ENCODE assay signal across 8 cellular contexts in the genomic region with DNA sequence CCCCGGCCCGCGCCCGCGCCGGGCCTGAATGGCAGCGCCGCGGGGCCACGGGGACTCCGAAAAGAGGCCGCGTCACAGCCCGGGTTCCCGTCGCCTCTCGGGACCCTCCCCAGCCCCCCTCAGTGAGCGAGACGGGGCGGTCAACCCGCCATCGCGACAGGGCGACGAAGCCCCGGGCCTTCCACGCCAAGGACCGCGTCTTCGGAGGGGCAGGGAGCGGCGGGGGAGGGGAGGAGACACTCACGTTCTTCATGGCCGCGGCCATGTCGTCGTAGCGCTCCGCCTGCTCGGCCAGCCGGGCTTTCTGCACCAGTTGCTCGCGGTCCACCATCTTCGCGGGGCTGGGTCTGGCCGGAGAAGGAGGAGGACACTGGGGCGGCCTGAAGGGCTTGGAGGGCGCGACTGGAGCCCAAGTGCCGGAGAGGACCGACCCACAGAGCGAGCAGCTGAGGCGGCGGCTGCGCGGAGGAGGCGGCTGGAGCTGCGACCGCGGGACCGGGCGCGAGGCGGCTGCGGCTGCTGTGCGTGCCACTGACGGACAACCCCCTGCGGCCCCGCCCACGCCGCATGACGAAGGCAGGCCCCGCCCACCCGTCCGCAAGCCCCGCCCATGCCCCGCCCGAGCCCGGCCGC. TPM values are rescaled to one million over a fixed set of nuclear protein-coding genes. Genes with fewer than 3 reads are reported as not detected.
DNase-seq lines count a peak whose midpoint lies in the region; ATAC-seq and TF ChIP-seq lines count a peak whose summit lies in the region.

YWHAG (minus strand) TSS at position 514 of the 633 bp plus-strand sequence; CDS start at position 331, 183 bp downstream.

- peaks cover 0 to 19% (median 4%) of the 10 kb centered on the region in 5 experiments for H3K9me3 Mint-ChIP-seq in brain

- H3K36me3 Mint-ChIP-seq in brain = peaks cover 43% of the 10 kb centered on the region

- H3K27me3 ChIP-seq in iPS-15b (ENCODE audit: control insufficient read depth, insufficient read depth, low read length) (no peaks in the 10 kb centered on the region), skeletal muscle satellite cell (ENCODE audit: control insufficient read depth, insufficient read depth, low read length) (no peaks in the 10 kb centered on the region)

- peaks cover 46% of the 10 kb centered on the region for H3K4me1 Mint-ChIP-seq in brain

- H3K27ac Mint-ChIP-seq in brain = peak within 1 kb of the TSS; percentile 98 to 100 (median 99)

- peaks cover 9% of the 10 kb centered on the region for H3K36me3 ChIP-seq in iPS-15b (ENCODE audit: control insufficient read depth, insufficient read depth, low read length)
- peaks cover 29% of the 10 kb centered on the region for H3K36me3 ChIP-seq in skeletal muscle satellite cell (ENCODE audit: insufficient read depth, low read length)

- peaks cover 17% of the 10 kb centered on the region for H3K4me1 ChIP-seq in iPS-15b (ENCODE audit: control insufficient read depth, insufficient read depth, low read length)
- H3K4me1 ChIP-seq in skeletal muscle satellite cell (ENCODE audit: control insufficient read depth, insufficient read depth, low read length) = peaks cover 29% of the 10 kb centered on the region

- TF ChIP-seq CTCF in brain (conservative IDR thresholded peaks at IDR 0.05) = no peak

- H3K27me3 Mint-ChIP-seq in brain = peaks cover 12% of the 10 kb centered on the region

- peak within 1 kb of the TSS; percentile 75 for H3K4me3 ChIP-seq in iPS-15b (ENCODE audit: low read depth, low read length)
- peak within 1 kb of the TSS; percentile 99 for H3K4me3 ChIP-seq in skeletal muscle satellite cell (ENCODE audit: low read length)

- H3K4me2 ChIP-seq in skeletal muscle satellite cell (ENCODE audit: low read length) = peak within 1 kb of the TSS; percentile 91

- H3K9me3 ChIP-seq in iPS-15b (ENCODE audit: control insufficient read depth, insufficient read depth, low read length) = no peaks in the 10 kb centered on the region
- H3K9me3 ChIP-seq in skeletal muscle satellite cell (replicated peaks; ENCODE audit: low read length) = no peaks in the 10 kb centered on the region

- H3K9ac ChIP-seq in iPS-15b (ENCODE audit: low read depth, low read length) = peak within 1 kb of the TSS; percentile 98
- H3K9ac ChIP-seq in skeletal muscle satellite cell (ENCODE audit: low read depth, low read length) = peak within 1 kb of the TSS; percentile 98

- DNase-seq in NCI-H187 (lab: John Stamatoyannopoulos, UW) (peak; percentile 89 to 94), NCI-H187 treated with DMSO at 0.1 percent for 48 hours (lab: John Stamatoyannopoulos, UW) (no peak), NCI-H146 (lab: John Stamatoyannopoulos, UW) (peak; percentile 93), T1000 (lab: John Stamatoyannopoulos, UW) (peak; percentile 94)

- peak within 1 kb of the TSS; percentile 94 to 97 (median 96) for H3K4me3 Mint-ChIP-seq in brain

- ATAC-seq in HG02840 (IDR thresholded peaks at IDR 0.05; ENCODE audit: low FRiP score, unreplicated experiment) = peak; percentile 69

RNA-seq across cellular contexts. Expression of gene YWHAG, which starts in this region (rescaled TPM):
- polyA plus RNA-seq in brain (ENCODE audit: insufficient read depth, low read depth, low replicate concordance) = 215 TPM
- total RNA-seq in skeletal muscle satellite cell (2012; rRNA removed) = 126 and 159 TPM in 2 replicates
